ENCODE assay signal across 8 cellular contexts in the genomic region with DNA sequence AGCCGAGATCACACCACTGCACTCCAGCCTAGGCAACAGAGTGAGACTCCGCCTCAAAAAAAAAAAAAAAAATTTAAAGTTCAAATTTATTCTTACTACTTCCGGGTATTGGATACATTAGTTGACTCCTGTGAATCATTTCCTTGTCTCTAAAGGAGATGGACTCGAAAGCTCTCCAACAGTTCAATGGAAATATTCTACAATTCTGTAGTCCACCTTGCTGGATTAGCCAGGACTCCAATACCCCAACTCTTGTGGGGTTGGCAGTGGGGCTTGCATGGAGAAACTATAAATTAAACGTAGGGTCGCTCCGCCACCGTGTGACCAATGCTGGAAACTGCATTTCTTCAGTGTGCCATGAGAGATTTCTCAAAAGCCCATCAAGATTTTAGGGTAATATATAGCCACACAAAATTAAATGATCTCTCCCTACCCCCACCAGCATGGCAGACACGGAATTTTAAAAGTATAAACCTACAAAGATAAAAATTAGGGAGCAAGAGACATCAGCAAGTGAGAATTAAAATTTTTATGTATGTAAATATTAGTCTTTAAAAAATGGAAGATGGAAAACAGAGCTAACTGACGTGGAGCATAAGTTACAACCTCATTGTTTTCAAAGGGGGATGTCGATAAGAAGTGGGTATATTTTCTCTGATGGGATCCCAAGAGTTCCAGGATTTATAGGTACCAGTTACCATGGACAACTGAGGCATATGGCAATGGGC. TPM values are rescaled to one million over a fixed set of nuclear protein-coding genes. Genes with fewer than 3 reads are reported as not detected.
DNase-seq lines count a peak whose midpoint lies in the region; ATAC-seq and TF ChIP-seq lines count a peak whose summit lies in the region.

No MANE protein-coding gene starts in this region.

- H3K9ac ChIP-seq in liver (ENCODE audit: low read depth in 1 of 2, low read length in 2 of 2) = peak overlapping the region in 1 of 2 donors; percentile 47

- 21% methylated on average over 11 of the region's 11 CpGs for WGBS in liver

- H3K27ac Mint-ChIP-seq in activated CD4-positive, alpha-beta T cell treated with anti-CD3 and anti-CD28 coated beads for 36 hours = no peak overlapping the region

- ATAC-seq in activated CD4-positive, alpha-beta T cell treated with anti-CD3 and anti-CD28 coated beads for 36 hours = peak; percentile 76
- ATAC-seq in HG03135 (IDR thresholded peaks at IDR 0.05; ENCODE audit: unreplicated experiment) = no peak

- TF ChIP-seq CTCF in choroid plexus epithelial cell (conservative IDR thresholded peaks at IDR 0.05; ENCODE audit: low read depth, low read length) = peak; percentile 84
- peak; percentile 86 for TF ChIP-seq CTCF in liver (IDR thresholded peaks at IDR 0.05; ENCODE audit: low read depth, low read length, missing input control)

- H3K4me3 Mint-ChIP-seq in activated CD4-positive, alpha-beta T cell treated with anti-CD3 and anti-CD28 coated beads for 36 hours = no peak overlapping the region

- DNase-seq in activated gamma-delta T cell treated with Interleukin-2 at 50 U/mL for 16 hours (peak; percentile 53), activated gamma-delta T cell (lab: John Stamatoyannopoulos, UW) (no peak), NCI-H2171 treated with DMSO at 0.1 percent for 48 hours (lab: John Stamatoyannopoulos, UW) (peak; percentile 71), choroid plexus epithelial cell (ENCODE audit: low read depth) (peak; percentile 69)
- peak; percentile 80 for DNase-seq in activated CD4-positive, alpha-beta T cell treated with anti-CD3 and anti-CD28 coated beads for 36 hours
- DNase-seq in stimulated activated CD4-positive, alpha-beta T cell treated with anti-CD3 and anti-CD28 coated beads, Interleukin-4, amount 100 ng/mL, for 48 hours (ENCODE audit: low read depth in 2 of 2) = peak; percentile 37 to 51

- no peak overlapping the region for H3K4me3 ChIP-seq in choroid plexus epithelial cell (ENCODE audit: low read depth, low read length)
- no peak overlapping the region for H3K4me3 ChIP-seq in liver (ENCODE audit: low read depth in 1 of 3, low read length in 3 of 3)

- H3K4me1 ChIP-seq in liver (ENCODE audit: control insufficient read depth in 4 of 4, insufficient read depth in 4 of 4, low read length in 3 of 4) = no peaks in the 10 kb centered on the region

- H3K4me1 Mint-ChIP-seq in activated CD4-positive, alpha-beta T cell treated with anti-CD3 and anti-CD28 coated beads for 36 hours = no peaks in the 10 kb centered on the region

- no peaks in the 10 kb centered on the region for H3K9me3 ChIP-seq in liver (ENCODE audit: control insufficient read depth in 4 of 4, low read length in 3 of 4)

- POLR2A ChIA-PET in activated CD4-positive, alpha-beta T cell treated with anti-CD3 and anti-CD28 coated beads for 36 hours (lab: Charles Lee) = no interaction called here

- no peaks in the 10 kb centered on the region for H3K36me3 Mint-ChIP-seq in activated CD4-positive, alpha-beta T cell treated with anti-CD3 and anti-CD28 coated beads for 36 hours (ENCODE audit: low read depth)

- peaks cover 0 to 2% (median 0%) of the 10 kb centered on the region in 4 donors for H3K27me3 ChIP-seq in liver (ENCODE audit: control insufficient read depth in 4 of 4, insufficient read depth in 4 of 4, low read length in 3 of 4)

- H3K9me3 Mint-ChIP-seq in activated CD4-positive, alpha-beta T cell treated with anti-CD3 and anti-CD28 coated beads for 36 hours (ENCODE audit: low read depth) = no peaks in the 10 kb centered on the region

- no peak overlapping the region for H3K27ac ChIP-seq in liver (ENCODE audit: low read depth in 1 of 2, low read length in 2 of 2)

- H3K27me3 Mint-ChIP-seq in activated CD4-positive, alpha-beta T cell treated with anti-CD3 and anti-CD28 coated beads for 36 hours = peaks cover 10% of the 10 kb centered on the region

- intact Hi-C loops in activated CD4-positive, alpha-beta T cell treated with anti-CD3 and anti-CD28 coated beads for 36 hours (cut with DNase I, micrococcal nuclease) = loop anchor here (1.0 to 10.0 kb wide), 7 partner anchors 57 to 540 kb away; no protein-coding TSS in a partner anchor

- TF ChIP-seq RAD21 in liver (IDR thresholded peaks at IDR 0.05) = peak; percentile 93 to 95

- H3K36me3 ChIP-seq in liver (ENCODE audit: control insufficient read depth in 4 of 4, insufficient read depth in 3 of 4, low read depth in 1 of 4, low read length in 3 of 4) = no peaks in the 10 kb centered on the region

- CTCF ChIA-PET in activated CD4-positive, alpha-beta T cell treated with anti-CD3 and anti-CD28 coated beads for 36 hours (lab: Charles Lee) = interaction anchor here (0.6 to 5.4 kb wide), 19 partner anchors 9 to 709 kb away, joined by 3 to 56 read pairs (median 3); partner anchors contain the start of genes KIF3C and OTOF

TF ChIP-seq in liver, 16 proteins besides CTCF, POLR2A, EP300 and RAD21:
- TF ChIP-seq SP1 (IDR thresholded peaks at IDR 0.05) (no peak), YY1 (IDR thresholded peaks at IDR 0.05) (no peak), HNF4G (IDR thresholded peaks at IDR 0.05) (no peak), FOXA2 (IDR thresholded peaks at IDR 0.05) (no peak), HNF4A (conservative IDR thresholded peaks at IDR 0.05) (no peak), ZBTB33 (IDR thresholded peaks at IDR 0.05) (no peak), RXRA (IDR thresholded peaks at IDR 0.05) (no peak), MAX (IDR thresholded peaks at IDR 0.05) (no peak), EGR1 (IDR thresholded peaks at IDR 0.05; ENCODE audit: low read depth in 2 of 2) (no peak), TAF1 (conservative IDR thresholded peaks at IDR 0.05) (no peak), NR2F2 (IDR thresholded peaks at IDR 0.05) (no peak), FOXA1 (IDR thresholded peaks at IDR 0.05) (no peak), JUND (IDR thresholded peaks at IDR 0.05) (no peak)
- TF ChIP-seq, protein P1, sequence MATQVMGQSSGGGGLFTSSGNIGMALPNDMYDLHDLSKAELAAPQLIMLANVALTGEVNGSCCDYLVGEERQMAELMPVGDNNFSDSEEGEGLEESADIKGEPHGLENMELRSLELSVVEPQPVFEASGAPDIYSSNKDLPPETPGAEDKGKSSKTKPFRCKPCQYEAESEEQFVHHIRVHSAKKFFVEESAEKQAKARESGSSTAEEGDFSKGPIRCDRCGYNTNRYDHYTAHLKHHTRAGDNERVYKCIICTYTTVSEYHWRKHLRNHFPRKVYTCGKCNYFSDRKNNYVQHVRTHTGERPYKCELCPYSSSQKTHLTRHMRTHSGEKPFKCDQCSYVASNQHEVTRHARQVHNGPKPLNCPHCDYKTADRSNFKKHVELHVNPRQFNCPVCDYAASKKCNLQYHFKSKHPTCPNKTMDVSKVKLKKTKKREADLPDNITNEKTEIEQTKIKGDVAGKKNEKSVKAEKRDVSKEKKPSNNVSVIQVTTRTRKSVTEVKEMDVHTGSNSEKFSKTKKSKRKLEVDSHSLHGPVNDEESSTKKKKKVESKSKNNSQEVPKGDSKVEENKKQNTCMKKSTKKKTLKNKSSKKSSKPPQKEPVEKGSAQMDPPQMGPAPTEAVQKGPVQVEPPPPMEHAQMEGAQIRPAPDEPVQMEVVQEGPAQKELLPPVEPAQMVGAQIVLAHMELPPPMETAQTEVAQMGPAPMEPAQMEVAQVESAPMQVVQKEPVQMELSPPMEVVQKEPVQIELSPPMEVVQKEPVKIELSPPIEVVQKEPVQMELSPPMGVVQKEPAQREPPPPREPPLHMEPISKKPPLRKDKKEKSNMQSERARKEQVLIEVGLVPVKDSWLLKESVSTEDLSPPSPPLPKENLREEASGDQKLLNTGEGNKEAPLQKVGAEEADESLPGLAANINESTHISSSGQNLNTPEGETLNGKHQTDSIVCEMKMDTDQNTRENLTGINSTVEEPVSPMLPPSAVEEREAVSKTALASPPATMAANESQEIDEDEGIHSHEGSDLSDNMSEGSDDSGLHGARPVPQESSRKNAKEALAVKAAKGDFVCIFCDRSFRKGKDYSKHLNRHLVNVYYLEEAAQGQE (IDR thresholded peaks at IDR 0.05) = no peak
- TF ChIP-seq, protein P2, sequence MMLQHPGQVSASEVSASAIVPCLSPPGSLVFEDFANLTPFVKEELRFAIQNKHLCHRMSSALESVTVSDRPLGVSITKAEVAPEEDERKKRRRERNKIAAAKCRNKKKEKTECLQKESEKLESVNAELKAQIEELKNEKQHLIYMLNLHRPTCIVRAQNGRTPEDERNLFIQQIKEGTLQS (IDR thresholded peaks at IDR 0.05) = no peak

RNA-seq across cellular contexts. Expression of gene GAREM2, which starts 27.8 kb away (rescaled TPM):
- 1 to 10 TPM; 3.2 to 5.7 TPM for total RNA-seq in activated CD4-positive, alpha-beta T cell treated with anti-CD3 and anti-CD28 coated beads for 36 hours
- total RNA-seq in liver = under 1 TPM; 0.08 to 0.19 TPM
- polyA plus RNA-seq in liver = under 1 TPM; 0.13 to 0.28 TPM
